In genomic region chr6:73050706-73051105, GRCh38 we compare ENCODE assay signal across 2 cellular contexts.
A peak's percentile ranks its signal among the peaks of the same experiment; 100 is the strongest.
TF ChIP-seq lines count a peak whose summit lies in the region.

No MANE protein-coding gene starts in this region.

TF ChIP-seq in IMR-90, 13 proteins besides CTCF, POLR2A, EP300 and RAD21:
- TF ChIP-seq ELK1 (IDR thresholded peaks at IDR 0.05; ENCODE audit: borderline replicate concordance, low read depth, low read length) (no peak), NFE2L2 (IDR thresholded peaks at IDR 0.05; ENCODE audit: low read depth, low read length) (no peak), MAFK (IDR thresholded peaks at IDR 0.05; ENCODE audit: low read depth, low read length) (no peak), MXI1 (IDR thresholded peaks at IDR 0.05; ENCODE audit: borderline replicate concordance, low read depth, low read length) (no peak), MAZ (IDR thresholded peaks at IDR 0.05; ENCODE audit: borderline replicate concordance, low read depth, low read length) (no peak), CEBPB (IDR thresholded peaks at IDR 0.05; ENCODE audit: low read depth, low read length) (peak; percentile 18; the same call in 1 of the 2 replicates)
- TF ChIP-seq, protein P1, sequence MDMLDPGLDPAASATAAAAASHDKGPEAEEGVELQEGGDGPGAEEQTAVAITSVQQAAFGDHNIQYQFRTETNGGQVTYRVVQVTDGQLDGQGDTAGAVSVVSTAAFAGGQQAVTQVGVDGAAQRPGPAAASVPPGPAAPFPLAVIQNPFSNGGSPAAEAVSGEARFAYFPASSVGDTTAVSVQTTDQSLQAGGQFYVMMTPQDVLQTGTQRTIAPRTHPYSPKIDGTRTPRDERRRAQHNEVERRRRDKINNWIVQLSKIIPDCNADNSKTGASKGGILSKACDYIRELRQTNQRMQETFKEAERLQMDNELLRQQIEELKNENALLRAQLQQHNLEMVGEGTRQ (IDR thresholded peaks at IDR 0.05; ENCODE audit: low read depth, low read length): no peak

TF ChIP-seq in HEK293T, 16 proteins besides CTCF, POLR2A, EP300 and RAD21 (continued from another document):
- TF ChIP-seq FOXA1 (IDR thresholded peaks at IDR 0.05) (no peak), CTBP1 (IDR thresholded peaks at IDR 0.05; ENCODE audit: borderline replicate concordance) (no peak), ARNT (IDR thresholded peaks at IDR 0.05) (no peak), FOXM1 (IDR thresholded peaks at IDR 0.05; ENCODE audit: borderline replicate concordance) (no peak), BHLHE40 (IDR thresholded peaks at IDR 0.05; ENCODE audit: borderline replicate concordance) (no peak), NFRKB (IDR thresholded peaks at IDR 0.05) (no peak), TARDBP (IDR thresholded peaks at IDR 0.05) (no peak)
